13 cellular contexts compared by ENCODE assay signal in the genomic region with DNA sequence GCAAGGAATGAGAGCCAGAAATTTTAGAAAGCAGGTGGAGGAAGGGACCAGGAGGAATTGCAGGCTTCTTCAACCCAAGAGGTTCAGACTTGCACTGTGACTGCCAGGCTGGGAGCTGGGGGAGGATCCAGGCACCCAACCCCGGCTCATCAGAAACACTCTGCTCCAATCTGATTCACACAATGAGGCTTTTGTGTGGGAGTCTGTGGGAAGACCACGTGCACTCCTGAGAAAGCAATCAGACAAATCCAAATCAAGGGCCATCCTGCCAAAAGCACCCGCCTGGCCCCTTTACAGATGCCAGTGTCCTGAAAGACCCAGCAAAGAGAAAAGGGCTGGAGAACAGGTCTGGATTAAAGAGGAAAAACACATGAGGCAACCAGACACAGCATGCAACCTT. TPM values are rescaled to one million over a fixed set of nuclear protein-coding genes. Genes with fewer than 3 reads are reported as not detected.
DNase-seq lines count a peak whose midpoint lies in the region; ATAC-seq, FAIRE-seq and TF ChIP-seq lines count a peak whose summit lies in the region.
"Had no signal": no experiment of that assay in that cellular context is flagged by ENCODE, and none has a peak within 500 bp of the region (broad histone marks: within the 10 kb centered on the region; RNA-seq: fewer than 3 reads in every experiment).

No MANE protein-coding gene starts in this region.

- H3K4me3 Mint-ChIP-seq in stimulated activated naive CD8-positive, alpha-beta T cell treated with anti-CD3 and anti-CD28 coated beads, Interleukin-15, amount 100 ng/mL, for 72 hours, result no peak overlapping the region

- H3K27ac ChIP-seq in BLaER1 (peak overlapping the region; percentile 29; the same call in 1 of the 2 replicates), pancreas (peak overlapping the region in 1 of 4 donors; percentile 5), left lung (peak overlapping the region in 1 of 2 donors; percentile 5)
- H3K27ac ChIP-seq: transverse colon had no signal

- H3K36me3 ChIP-seq in BLaER1, result peaks cover 88% of the 10 kb centered on the region
- no peaks in the 10 kb centered on the region for H3K36me3 ChIP-seq in pancreas
- H3K36me3 ChIP-seq in left lung, result no peaks in the 10 kb centered on the region
- H3K36me3 ChIP-seq: transverse colon had no signal

- peak; percentile 43 to 57 for ATAC-seq in left cardiac atrium
- ATAC-seq in pancreas, result peak in 3 of 4 donors; percentile 29 to 57 (median 31)
- no peak for ATAC-seq in activated naive CD4-positive, alpha-beta T cell treated with anti-CD3 and anti-CD28 coated beads, Interleukin-2, amount 50 U/mL, for 72 hours
- no peak for ATAC-seq in stimulated activated naive CD8-positive, alpha-beta T cell treated with anti-CD3 and anti-CD28 coated beads, Interleukin-15, amount 100 ng/mL, for 72 hours
- ATAC-seq in left lung, result no peak
- no peak for ATAC-seq in HG03159 (IDR thresholded peaks at IDR 0.05; ENCODE audit: unreplicated experiment)

- no peak overlapping the region for H3K27ac Mint-ChIP-seq in activated naive CD4-positive, alpha-beta T cell treated with anti-CD3 and anti-CD28 coated beads, Interleukin-2, amount 50 U/mL, for 72 hours
- no peak overlapping the region for H3K27ac Mint-ChIP-seq in stimulated activated naive CD8-positive, alpha-beta T cell treated with anti-CD3 and anti-CD28 coated beads, Interleukin-15, amount 100 ng/mL, for 72 hours

- WGBS in pancreas, 2 donors, result 62 to 73% methylated on average over 3 of the region's 3 CpGs

- peak; percentile 88 for DNase-seq in amniotic epithelial cell (ENCODE audit: low read depth)
- DNase-seq in left cardiac atrium, result no peak
- DNase-seq in pancreas, result no peak
- no peak for DNase-seq in activated naive CD4-positive, alpha-beta T cell treated with anti-CD3 and anti-CD28 coated beads, Interleukin-2, amount 50 U/mL, for 72 hours (ENCODE audit: low spot score in 2 of 2)
- DNase-seq in stimulated activated naive CD8-positive, alpha-beta T cell treated with anti-CD3 and anti-CD28 coated beads, Interleukin-15, amount 100 ng/mL, for 72 hours, result no peak
- no peak for DNase-seq in left lung
- DNase-seq: GDM1, NCI-H1930, transverse colon had no signal

- H3K4me1 Mint-ChIP-seq in stimulated activated naive CD8-positive, alpha-beta T cell treated with anti-CD3 and anti-CD28 coated beads, Interleukin-15, amount 100 ng/mL, for 72 hours, result peaks cover 9% of the 10 kb centered on the region

- H3K4me3 ChIP-seq in BLaER1 (no peak overlapping the region), pancreas (no peak overlapping the region), left lung (no peak overlapping the region)
- H3K4me3 ChIP-seq: transverse colon had no signal

- H3K27me3 Mint-ChIP-seq in stimulated activated naive CD8-positive, alpha-beta T cell treated with anti-CD3 and anti-CD28 coated beads, Interleukin-15, amount 100 ng/mL, for 72 hours, result no peaks in the 10 kb centered on the region

- no peaks in the 10 kb centered on the region for H3K9me3 Mint-ChIP-seq in activated naive CD4-positive, alpha-beta T cell treated with anti-CD3 and anti-CD28 coated beads, Interleukin-2, amount 50 U/mL, for 72 hours
- no peaks in the 10 kb centered on the region for H3K9me3 Mint-ChIP-seq in stimulated activated naive CD8-positive, alpha-beta T cell treated with anti-CD3 and anti-CD28 coated beads, Interleukin-15, amount 100 ng/mL, for 72 hours

- H3K27me3 ChIP-seq in BLaER1 (no peaks in the 10 kb centered on the region), pancreas (no peaks in the 10 kb centered on the region), left lung (no peaks in the 10 kb centered on the region)
- H3K27me3 ChIP-seq: BE2C, transverse colon had no signal

- H3K9me3 ChIP-seq in BLaER1, result no peaks in the 10 kb centered on the region
- H3K9me3 ChIP-seq in pancreas, result no peaks in the 10 kb centered on the region
- H3K9me3 ChIP-seq in left lung, result no peaks in the 10 kb centered on the region
- H3K9me3 ChIP-seq: BE2C, transverse colon had no signal

- peaks cover 100% of the 10 kb centered on the region for H4K20me1 ChIP-seq in BLaER1

- H3K4me1 ChIP-seq in BLaER1 (peaks cover 28% of the 10 kb centered on the region), pancreas (peaks cover 5 to 9% (median 8%) of the 10 kb centered on the region in 3 donors), left lung (peaks cover 0 to 30% of the 10 kb centered on the region in 2 donors)

- FAIRE-seq in pancreas (lab: Jason Lieb, UNC), result no peak
- FAIRE-seq: islet of Langerhans had no signal

- H3K4me2 ChIP-seq in BLaER1, result no peak overlapping the region

- H3K36me3 Mint-ChIP-seq in activated naive CD4-positive, alpha-beta T cell treated with anti-CD3 and anti-CD28 coated beads, Interleukin-2, amount 50 U/mL, for 72 hours, result no peaks in the 10 kb centered on the region

- no peak for TF ChIP-seq CTCF in pancreas (IDR thresholded peaks at IDR 0.05)
- TF ChIP-seq CTCF in left lung (IDR thresholded peaks at IDR 0.05), result no peak

- intact Hi-C loops in left cardiac atrium (cut with DNase I) (no loop called here), pancreas (cut with DNase I) (no loop called here), left lung (cut with DNase I) (no loop called here)

- no peak overlapping the region for H3K9ac ChIP-seq in BLaER1

RNA-seq across cellular contexts. Expression of a gene that starts 16.0 kb away (rescaled TPM):
- total RNA-seq in left cardiac atrium (10 to 100 TPM; 26.2 to 31.3 TPM), pancreas (10 to 100 TPM in 2 of 6 donors, 1 to 10 TPM in 4; 4.7 to 14.3 (median 8.4) TPM), left lung (10 to 100 TPM; 23.5 to 36.5 TPM)
- 10 to 100 TPM; 11.7 to 14.7 TPM for polyA plus RNA-seq in pancreas
- 10 to 100 TPM; 15.3 to 23.6 TPM for total RNA-seq in activated naive CD4-positive, alpha-beta T cell treated with anti-CD3 and anti-CD28 coated beads, Interleukin-2, amount 50 U/mL, for 72 hours

Comparison
In these comparisons a context has a peak if more than half of its experiments do, and no peak if none do; other contexts are left out.
1. ATAC-seq: peak in left cardiac atrium (2 of 2) and pancreas (3 of 4); none in activated naive CD4-positive, alpha-beta T cell treated with anti-CD3 and anti-CD28 coated beads, Interleukin-2, amount 50 U/mL, for 72 hours (0 of 2), stimulated activated naive CD8-positive, alpha-beta T cell treated with anti-CD3 and anti-CD28 coated beads, Interleukin-15, amount 100 ng/mL, for 72 hours (single experiment), left lung (single experiment) and HG03159 (single experiment).